Comparison of ENCODE assay signal across 2 cellular contexts in genomic region chr9:15400281-15400941, GRCh38.
TF ChIP-seq lines count a peak whose summit lies in the region.

No MANE protein-coding gene starts in this region.

TF ChIP-seq in HepG2, 621 proteins besides CTCF, POLR2A, EP300 and RAD21:
- TF ChIP-seq FOXP4 (CRISPR knock-in tag; IDR thresholded peaks at IDR 0.05): no peak
- TF ChIP-seq ZKSCAN1 (IDR thresholded peaks at IDR 0.05; ENCODE audit: low read length): no peak
- TF ChIP-seq ZNF776 (CRISPR knock-in tag; IDR thresholded peaks at IDR 0.05): no peak
- TF ChIP-seq NKX3-1 (CRISPR knock-in tag; IDR thresholded peaks at IDR 0.05): no peak

TF ChIP-seq in K562, 482 proteins besides CTCF, POLR2A, EP300 and RAD21:
- no peak for TF ChIP-seq CBX8 (IDR thresholded peaks at IDR 0.05; ENCODE audit: borderline replicate concordance, extremely low read depth, low read depth, low read length, poor library complexity, severe bottlenecking)
- TF ChIP-seq CEBPB (tag; IDR thresholded peaks at IDR 0.05): no peak
